Comparison of ENCODE assay signal across 16 cellular contexts in the genomic region with DNA sequence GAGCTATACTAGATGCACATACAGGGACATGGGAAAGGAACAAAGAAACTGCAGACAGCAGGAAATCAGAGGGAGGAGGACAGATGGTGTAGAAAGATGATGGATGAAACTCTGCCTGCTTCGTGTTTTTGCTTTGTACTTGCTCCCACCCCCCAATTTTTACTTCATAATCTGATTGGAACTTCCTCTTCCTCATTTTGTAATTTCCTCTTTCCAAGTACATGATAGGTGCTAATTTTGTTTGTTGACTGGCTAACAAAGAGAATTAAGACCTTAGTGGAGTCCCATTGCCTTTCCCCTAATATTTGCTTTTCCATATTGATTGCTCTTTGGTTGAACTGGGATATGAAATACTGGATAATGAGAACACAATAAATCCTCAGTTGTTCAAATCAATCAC.
DNase-seq lines count a peak whose midpoint lies in the region; ATAC-seq, FAIRE-seq and TF ChIP-seq lines count a peak whose summit lies in the region.
"Had no signal": no experiment of that assay in that cellular context is flagged by ENCODE, and none has a peak within 500 bp of the region (broad histone marks: within the 10 kb centered on the region; RNA-seq: fewer than 3 reads in every experiment).

No MANE protein-coding gene starts in this region.

- ATAC-seq in Right ventricle myocardium superior (ENCODE audit: poor library complexity), result peak; percentile 13
- ATAC-seq in Right ventricle myocardium inferior, result no peak
- ATAC-seq in HepG2, result no peak
- ATAC-seq in omental fat pad (ENCODE audit: low FRiP score), result no peak
- ATAC-seq: A549; activated CD4-positive, CD25-positive, alpha-beta regulatory T cell treated with anti-CD3 and anti-CD28 coated beads, Interleukin-2, amount 50 U/mL, for 24 hours; CD8-positive, alpha-beta T cell had no signal

- H3K36me3 ChIP-seq in HepG2 (replicated peaks in 1 of 2; ENCODE audit: control insufficient read depth in 1 of 2, insufficient read depth in 2 of 2, low read length in 2 of 2), result no peaks in the 10 kb centered on the region
- H3K36me3 ChIP-seq: transverse colon had no signal

- intact Hi-C loops in Right ventricle myocardium superior (cut with DNase I) (loop anchor here (10.0 kb wide), 1 partner anchor 75 kb away; the partner anchor contains the start of gene PELI1), Right ventricle myocardium inferior (cut with DNase I) (loop anchor here (5.0 kb wide), 1 partner anchor 78 kb away; the partner anchor contains the start of gene PELI1), HepG2 (cut with micrococcal nuclease; ENCODE audit: unreplicated experiment) (no loop called here)

- peaks cover 0 to 10% of the 10 kb centered on the region in 2 experiments; a peak in 2 of 5 replicates for H3K27me3 ChIP-seq in HepG2 (ENCODE audit: control insufficient read depth in 1 of 2, insufficient read depth in 2 of 2, low read length in 2 of 2)
- H3K27me3 ChIP-seq: transverse colon had no signal

- TF ChIP-seq EP300 in HepG2 (IDR thresholded peaks at IDR 0.05; ENCODE audit: low read depth in 2 of 2, low read length in 2 of 2), result no peak
- no peak for TF ChIP-seq EP300 in HepG2 (CRISPR knock-in tag; IDR thresholded peaks at IDR 0.05; ENCODE audit: borderline replicate concordance)

- in situ Hi-C loops in HepG2 (cut with HindIII; ENCODE audit: extremely low pct_ligation_motif_present, low pct_unique_long_range_greater_than_20kb), result no loop called here

- WGBS in HepG2 (ENCODE audit: low lambda C conversion rate), result 13% methylated on average over 1 of the region's 1 CpG

- POLR2A ChIA-PET in HepG2 (lab: Yijun Ruan, JAX), result no interaction called here

- H3K9ac ChIP-seq in HepG2 (ENCODE audit: insufficient read depth, low read depth, low read length), result no peak overlapping the region
- H3K9ac ChIP-seq: KMS-11, parathyroid adenoma had no signal

- DNase-seq in Right ventricle myocardium superior, result no peak
- DNase-seq in Right ventricle myocardium inferior (ENCODE audit: missing footprints), result no peak
- DNase-seq in SKM-1 treated with dmso at 0.1 percent for 144 hours (lab: John Stamatoyannopoulos, UW; ENCODE audit: unreplicated experiment), result peak; percentile 89
- DNase-seq in HepG2 (ENCODE audit: low spot score), result no peak
- no peak for DNase-seq in anterior cingulate cortex (lab: John Stamatoyannopoulos, UW)
- DNase-seq in NK-92 (lab: John Stamatoyannopoulos, UW; ENCODE audit: unreplicated experiment), result no peak
- DNase-seq in RCC 7860 (ENCODE audit: low spot score), result no peak
- no peak for DNase-seq in omental fat pad (ENCODE audit: low spot score)
- DNase-seq: CD8-positive, alpha-beta T cell; hypothalamus; T-helper 1 cell; transverse colon had no signal

- H3K9me3 ChIP-seq in HepG2 (ENCODE audit: low read length), result no peaks in the 10 kb centered on the region
- H3K9me3 ChIP-seq: A549, transverse colon had no signal

- H3K4me2 ChIP-seq in HepG2 (ENCODE audit: low read depth, low read length), result no peak overlapping the region
- H3K4me2 ChIP-seq: A549, KMS-11 had no signal

- no peaks in the 10 kb centered on the region for H3K79me2 ChIP-seq in HepG2 (ENCODE audit: insufficient read depth, low read length)
- H3K79me2 ChIP-seq: parathyroid adenoma had no signal

- H3K4me1 ChIP-seq in HepG2 (ENCODE audit: insufficient read depth, low read length), result no peaks in the 10 kb centered on the region
- H3K4me1 ChIP-seq: A549 had no signal

- BruUV-seq in HepG2 (replicated peaks; lab: Mats Ljungman, UMichigan), result no TSS peak

- TF ChIP-seq POLR2A in HepG2 (IDR thresholded peaks at IDR 0.05; ENCODE audit: insufficient read depth in 1 of 2, low read depth in 2 of 2, low read length in 2 of 2), result no peak

- CTCF ChIA-PET in HepG2 (lab: Yijun Ruan, JAX; ENCODE audit: low intra/inter-chr PET ratio, low total read pairs), result no interaction called here

- no peak for FAIRE-seq in HepG2 (lab: Jason Lieb, UNC)
- FAIRE-seq in RCC 7860 (lab: Jason Lieb, UNC), result no peak
- FAIRE-seq: A549 had no signal

- no peak for TF ChIP-seq RAD21 in HepG2 (CRISPR knock-in tag; IDR thresholded peaks at IDR 0.05)

- TF ChIP-seq CTCF in HepG2 (CRISPR knock-in tag; IDR thresholded peaks at IDR 0.05) (no peak), omental fat pad (IDR thresholded peaks at IDR 0.05) (no peak)

- no peak overlapping the region for H2AFZ ChIP-seq in HepG2 (ENCODE audit: low read length)
- H2AFZ ChIP-seq: parathyroid adenoma had no signal

- H3K4me3 ChIP-seq in HepG2 (replicated peaks in 1 of 3; ENCODE audit: insufficient read depth in 1 of 3, low read depth in 2 of 3, low read length in 3 of 3), result no peak overlapping the region
- H3K4me3 ChIP-seq: A549, transverse colon had no signal

- no peaks in the 10 kb centered on the region for H4K20me1 ChIP-seq in HepG2 (ENCODE audit: insufficient read depth, low read length)

- no peak overlapping the region for H3K27ac ChIP-seq in HepG2 (ENCODE audit: extremely low read length, insufficient read depth, low read length)
- H3K27ac ChIP-seq: A549, KMS-11, parathyroid adenoma had no signal

TF ChIP-seq in HepG2, 621 proteins besides CTCF, POLR2A, EP300 and RAD21:
- TF ChIP-seq ATF5 (CRISPR knock-in tag; IDR thresholded peaks at IDR 0.05; ENCODE audit: low read depth) (no peak), SMC3 (IDR thresholded peaks at IDR 0.05; ENCODE audit: low read length) (no peak), ZNF3 (CRISPR knock-in tag; IDR thresholded peaks at IDR 0.05) (0 out of 2 replicates have a peak, but pooled peaks have one; percentile 37)
